8 cellular contexts compared by ENCODE assay signal in the genomic region with DNA sequence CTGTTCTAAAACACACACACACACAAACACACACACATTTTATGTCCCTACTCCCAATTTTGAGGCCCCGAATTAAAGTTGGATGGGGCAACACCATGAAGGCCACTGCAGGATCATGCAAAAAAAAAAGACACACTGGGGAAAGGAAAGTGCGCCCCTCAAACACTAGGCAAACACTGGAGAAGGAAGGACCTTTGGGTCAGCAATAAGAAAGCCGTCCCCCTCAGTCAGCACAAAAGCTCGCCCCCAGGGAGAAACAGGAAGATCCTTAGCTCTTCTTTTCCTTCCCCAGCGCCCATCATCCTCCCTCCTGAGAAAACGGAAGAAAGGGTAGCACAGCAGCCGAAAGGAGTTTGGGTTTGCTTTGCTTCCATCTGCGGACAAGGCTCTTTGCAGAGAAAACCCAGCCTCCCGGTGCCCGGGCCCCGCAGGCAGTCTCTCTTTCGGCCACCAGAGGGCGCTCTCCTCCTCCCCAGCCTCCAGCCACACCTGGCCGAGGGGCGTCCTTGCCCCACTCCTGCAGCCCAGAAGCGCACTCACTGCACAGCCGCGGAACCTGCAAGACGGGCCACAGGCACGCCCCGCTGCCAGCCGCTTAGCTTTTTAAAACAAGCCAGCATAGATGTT.
A peak's percentile ranks its signal among the peaks of the same experiment; 100 is the strongest.
DNase-seq lines count a peak whose midpoint lies in the region; ATAC-seq, FAIRE-seq and TF ChIP-seq lines count a peak whose summit lies in the region.

No MANE protein-coding gene starts in this region.

- H3K4me3 ChIP-seq in HepG2 (replicated peaks in 1 of 3; ENCODE audit: insufficient read depth in 1 of 3, low read depth in 2 of 3, low read length in 3 of 3), result peak overlapping the region in 1 of 3 experiments; percentile 26; a peak in 1 of 6 replicates

- peaks cover 24% of the 10 kb centered on the region for H3K4me1 Mint-ChIP-seq in dendritic cell treated with granulocyte-macrophage colony-stimulating factor and Interleukin-4, amounts not matched to agents 40 ng/mL and 50 ng/mL, for 4 days (ENCODE audit: low read depth)

- H3K27me3 ChIP-seq in HepG2 (ENCODE audit: control insufficient read depth in 1 of 2, insufficient read depth in 2 of 2, low read length in 2 of 2), result 0 out of 5 replicates have a peak, but pooled peaks cover 0 to 4% of the 10 kb centered on the region in 2 experiments

- TF ChIP-seq EP300 in HepG2 (IDR thresholded peaks at IDR 0.05; ENCODE audit: low read depth in 2 of 2, low read length in 2 of 2) (no peak), HepG2 (CRISPR knock-in tag; IDR thresholded peaks at IDR 0.05; ENCODE audit: borderline replicate concordance) (no peak)

- TF ChIP-seq CTCF in HepG2 (CRISPR knock-in tag; IDR thresholded peaks at IDR 0.05), result peak; percentile 92

- BruUV-seq in HepG2 (replicated peaks; lab: Mats Ljungman, UMichigan), result no TSS peak

- H3K36me3 ChIP-seq in HepG2 (replicated peaks in 1 of 2; ENCODE audit: control insufficient read depth in 1 of 2, insufficient read depth in 2 of 2, low read length in 2 of 2), result no peaks in the 10 kb centered on the region

- ATAC-seq in GM18508 (IDR thresholded peaks at IDR 0.05; ENCODE audit: insufficient read depth, unreplicated experiment) (peak; percentile 61), HG02981 (IDR thresholded peaks at IDR 0.05; ENCODE audit: unreplicated experiment) (peak; percentile 88), HepG2 (peak; percentile 100)

- CTCF ChIA-PET in HepG2 (lab: Yijun Ruan, JAX; ENCODE audit: low intra/inter-chr PET ratio, low total read pairs), result interaction anchor here (2.2 kb wide), 1 partner anchor 549 kb away, joined by 11 read pairs; no protein-coding TSS in a partner anchor

- H3K79me2 ChIP-seq in HepG2 (ENCODE audit: insufficient read depth, low read length), result no peaks in the 10 kb centered on the region

- H3K27me3 Mint-ChIP-seq in dendritic cell treated with granulocyte-macrophage colony-stimulating factor and Interleukin-4, amounts not matched to agents 40 ng/mL and 50 ng/mL, for 4 days, result peaks cover 60% of the 10 kb centered on the region

- POLR2A ChIA-PET in HepG2 (lab: Yijun Ruan, JAX), result no interaction called here

- no peak overlapping the region for H3K9ac ChIP-seq in HepG2 (ENCODE audit: insufficient read depth, low read depth, low read length)

- no peaks in the 10 kb centered on the region for H3K4me1 ChIP-seq in HepG2 (ENCODE audit: insufficient read depth, low read length)

- no peaks in the 10 kb centered on the region for H3K9me3 ChIP-seq in HepG2 (ENCODE audit: low read length)

- H2AFZ ChIP-seq in HepG2 (ENCODE audit: low read length), result peak overlapping the region; percentile 76

- H3K36me3 Mint-ChIP-seq in dendritic cell treated with granulocyte-macrophage colony-stimulating factor and Interleukin-4, amounts not matched to agents 40 ng/mL and 50 ng/mL, for 4 days (ENCODE audit: low read depth), result no peaks in the 10 kb centered on the region

- H3K27ac ChIP-seq in HepG2 (ENCODE audit: extremely low read length, insufficient read depth, low read length), result no peak overlapping the region

- WGBS in HepG2 (ENCODE audit: low lambda C conversion rate), result 1% methylated on average over 6 of the region's 22 CpGs

- no peak for FAIRE-seq in HepG2 (lab: Jason Lieb, UNC)

- peak; percentile 68 for TF ChIP-seq RAD21 in HepG2 (CRISPR knock-in tag; IDR thresholded peaks at IDR 0.05)

- TF ChIP-seq POLR2A in HepG2 (IDR thresholded peaks at IDR 0.05; ENCODE audit: insufficient read depth in 1 of 2, low read depth in 2 of 2, low read length in 2 of 2), result no peak

- in situ Hi-C loops in HepG2 (cut with HindIII; ENCODE audit: extremely low pct_ligation_motif_present, low pct_unique_long_range_greater_than_20kb), result no loop called here

- no peak overlapping the region for H3K27ac Mint-ChIP-seq in dendritic cell treated with granulocyte-macrophage colony-stimulating factor and Interleukin-4, amounts not matched to agents 40 ng/mL and 50 ng/mL, for 4 days

- peak overlapping the region; percentile 18 for H3K4me3 Mint-ChIP-seq in dendritic cell treated with granulocyte-macrophage colony-stimulating factor and Interleukin-4, amounts not matched to agents 40 ng/mL and 50 ng/mL, for 4 days

- H3K9me3 Mint-ChIP-seq in dendritic cell treated with granulocyte-macrophage colony-stimulating factor and Interleukin-4, amounts not matched to agents 40 ng/mL and 50 ng/mL, for 4 days, result no peaks in the 10 kb centered on the region

- peak overlapping the region; percentile 64 for H3K4me2 ChIP-seq in HepG2 (ENCODE audit: low read depth, low read length)

- H4K20me1 ChIP-seq in HepG2 (ENCODE audit: insufficient read depth, low read length), result no peaks in the 10 kb centered on the region

- DNase-seq in A172 (ENCODE audit: low spot score) (peak; percentile 34), NCI-H2227 treated with DMSO at 0.1 percent for 48 hours (lab: John Stamatoyannopoulos, UW) (peak; percentile 78), HepG2 (ENCODE audit: low spot score) (peak; percentile 14)
- DNase-seq in activated CD4-positive, alpha-beta T cell treated with anti-CD3 and anti-CD28 coated beads, Interleukin-2, amount 50 U/mL, for 1 hour, result peak; percentile 63
- DNase-seq in stimulated activated CD4-positive, alpha-beta T cell treated with anti-CD3 and anti-CD28 coated beads, Interleukin-4, amount 100 ng/mL, for 1 hour, result peak; percentile 69

- intact Hi-C loops in dendritic cell treated with granulocyte-macrophage colony-stimulating factor and Interleukin-4, amounts not matched to agents 40 ng/mL and 50 ng/mL, for 4 days (cut with micrococcal nuclease), result loop anchor here (2.0 to 10.0 kb wide), 2 partner anchors 163 to 549 kb away; no protein-coding TSS in a partner anchor
- intact Hi-C loops in HepG2 (cut with micrococcal nuclease; ENCODE audit: unreplicated experiment), result loop anchor here (1.0 kb wide), 2 partner anchors 320 to 550 kb away; no protein-coding TSS in a partner anchor

TF ChIP-seq in HepG2, 621 proteins besides CTCF, POLR2A, EP300 and RAD21 (continues in another document):
- TF ChIP-seq, protein P1, sequence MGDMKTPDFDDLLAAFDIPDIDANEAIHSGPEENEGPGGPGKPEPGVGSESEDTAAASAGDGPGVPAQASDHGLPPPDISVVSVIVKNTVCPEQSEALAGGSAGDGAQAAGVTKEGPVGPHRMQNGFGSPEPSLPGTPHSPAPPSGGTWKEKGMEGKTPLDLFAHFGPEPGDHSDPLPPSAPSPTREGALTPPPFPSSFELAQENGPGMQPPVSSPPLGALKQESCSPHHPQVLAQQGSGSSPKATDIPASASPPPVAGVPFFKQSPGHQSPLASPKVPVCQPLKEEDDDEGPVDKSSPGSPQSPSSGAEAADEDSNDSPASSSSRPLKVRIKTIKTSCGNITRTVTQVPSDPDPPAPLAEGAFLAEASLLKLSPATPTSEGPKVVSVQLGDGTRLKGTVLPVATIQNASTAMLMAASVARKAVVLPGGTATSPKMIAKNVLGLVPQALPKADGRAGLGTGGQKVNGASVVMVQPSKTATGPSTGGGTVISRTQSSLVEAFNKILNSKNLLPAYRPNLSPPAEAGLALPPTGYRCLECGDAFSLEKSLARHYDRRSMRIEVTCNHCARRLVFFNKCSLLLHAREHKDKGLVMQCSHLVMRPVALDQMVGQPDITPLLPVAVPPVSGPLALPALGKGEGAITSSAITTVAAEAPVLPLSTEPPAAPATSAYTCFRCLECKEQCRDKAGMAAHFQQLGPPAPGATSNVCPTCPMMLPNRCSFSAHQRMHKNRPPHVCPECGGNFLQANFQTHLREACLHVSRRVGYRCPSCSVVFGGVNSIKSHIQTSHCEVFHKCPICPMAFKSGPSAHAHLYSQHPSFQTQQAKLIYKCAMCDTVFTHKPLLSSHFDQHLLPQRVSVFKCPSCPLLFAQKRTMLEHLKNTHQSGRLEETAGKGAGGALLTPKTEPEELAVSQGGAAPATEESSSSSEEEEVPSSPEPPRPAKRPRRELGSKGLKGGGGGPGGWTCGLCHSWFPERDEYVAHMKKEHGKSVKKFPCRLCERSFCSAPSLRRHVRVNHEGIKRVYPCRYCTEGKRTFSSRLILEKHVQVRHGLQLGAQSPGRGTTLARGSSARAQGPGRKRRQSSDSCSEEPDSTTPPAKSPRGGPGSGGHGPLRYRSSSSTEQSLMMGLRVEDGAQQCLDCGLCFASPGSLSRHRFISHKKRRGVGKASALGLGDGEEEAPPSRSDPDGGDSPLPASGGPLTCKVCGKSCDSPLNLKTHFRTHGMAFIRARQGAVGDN (CRISPR knock-in tag; IDR thresholded peaks at IDR 0.05), result peak; percentile 39
- TF ChIP-seq CCAR2 (optimal IDR thresholded peaks at IDR 0.05; ENCODE audit: low read depth, low read length), result no peak
- TF ChIP-seq, protein P2, sequence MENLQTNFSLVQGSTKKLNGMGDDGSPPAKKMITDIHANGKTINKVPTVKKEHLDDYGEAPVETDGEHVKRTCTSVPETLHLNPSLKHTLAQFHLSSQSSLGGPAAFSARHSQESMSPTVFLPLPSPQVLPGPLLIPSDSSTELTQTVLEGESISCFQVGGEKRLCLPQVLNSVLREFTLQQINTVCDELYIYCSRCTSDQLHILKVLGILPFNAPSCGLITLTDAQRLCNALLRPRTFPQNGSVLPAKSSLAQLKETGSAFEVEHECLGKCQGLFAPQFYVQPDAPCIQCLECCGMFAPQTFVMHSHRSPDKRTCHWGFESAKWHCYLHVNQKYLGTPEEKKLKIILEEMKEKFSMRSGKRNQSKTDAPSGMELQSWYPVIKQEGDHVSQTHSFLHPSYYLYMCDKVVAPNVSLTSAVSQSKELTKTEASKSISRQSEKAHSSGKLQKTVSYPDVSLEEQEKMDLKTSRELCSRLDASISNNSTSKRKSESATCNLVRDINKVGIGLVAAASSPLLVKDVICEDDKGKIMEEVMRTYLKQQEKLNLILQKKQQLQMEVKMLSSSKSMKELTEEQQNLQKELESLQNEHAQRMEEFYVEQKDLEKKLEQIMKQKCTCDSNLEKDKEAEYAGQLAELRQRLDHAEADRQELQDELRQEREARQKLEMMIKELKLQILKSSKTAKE (CRISPR knock-in tag; IDR thresholded peaks at IDR 0.05; ENCODE audit: borderline replicate concordance), result no peak
- TF ChIP-seq STAG1 (CRISPR knock-in tag; IDR thresholded peaks at IDR 0.05), result peak; percentile 69
- no peak for TF ChIP-seq STAT5B (CRISPR knock-in tag; IDR thresholded peaks at IDR 0.05)
- TF ChIP-seq HCFC1 (IDR thresholded peaks at IDR 0.05; ENCODE audit: low read depth, low read length), result no peak
- no peak for TF ChIP-seq RFXANK (CRISPR knock-in tag; IDR thresholded peaks at IDR 0.05)
- no peak for TF ChIP-seq ZNF614 (CRISPR knock-in tag; IDR thresholded peaks at IDR 0.05; ENCODE audit: borderline replicate concordance)

Comparison
In these comparisons a context has a peak if more than half of its experiments do, and no peak if none do; other contexts are left out.
1. DNase-seq: peak in every context shown above with its lines; median percentile 78 in NCI-H2227 treated with DMSO at 0.1 percent for 48 hours; 69 in stimulated activated CD4-positive, alpha-beta T cell treated with anti-CD3 and anti-CD28 coated beads, Interleukin-4, amount 100 ng/mL, for 1 hour; 63 in activated CD4-positive, alpha-beta T cell treated with anti-CD3 and anti-CD28 coated beads, Interleukin-2, amount 50 U/mL, for 1 hour; 34 in A172; 14 in HepG2.